ENCODE assay signal across 12 cellular contexts in genomic region chr22:46546466-46547178, GRCh38. TPM values are rescaled to one million over a fixed set of nuclear protein-coding genes. Genes with fewer than 3 reads are reported as not detected.
DNase-seq lines count a peak whose midpoint lies in the region; ATAC-seq and TF ChIP-seq lines count a peak whose summit lies in the region.
"Had no signal": no experiment of that assay in that cellular context is flagged by ENCODE, and none has a peak within 500 bp of the region (broad histone marks: within the 10 kb centered on the region; RNA-seq: fewer than 3 reads in every experiment).

No MANE protein-coding gene starts in this region.

- H3K36me3 ChIP-seq in breast epithelium = no peaks in the 10 kb centered on the region
- H3K36me3 ChIP-seq: WERI-Rb-1 had no signal

- H3K36me3 Mint-ChIP-seq in MCF 10A (ENCODE audit: insufficient read depth, unreplicated experiment) = peaks cover 7% of the 10 kb centered on the region

- DNase-seq in breast epithelium (ENCODE audit: low spot score in 2 of 2) = no peak
- DNase-seq in MCF 10A (ENCODE audit: unreplicated experiment) = no peak
- DNase-seq in fibroblast of pulmonary artery (ENCODE audit: low read depth) = peak; percentile 64
- DNase-seq in myocyte (ENCODE audit: low read depth) = peak; percentile 91
- no peak for DNase-seq in GF-D8 (lab: John Stamatoyannopoulos, UW)
- no peak for DNase-seq in DMS153 treated with DMSO at 0.1 percent for 48 hours (lab: John Stamatoyannopoulos, UW; ENCODE audit: unreplicated experiment)
- DNase-seq: 8988T; activated naive CD4-positive, alpha-beta T cell treated with anti-CD3 and anti-CD28 coated beads for 36 hours; NCI-H774 had no signal

- H3K27ac Mint-ChIP-seq in MCF 10A (ENCODE audit: low read depth, unreplicated experiment) = no peak overlapping the region
- H3K27ac Mint-ChIP-seq: activated naive CD4-positive, alpha-beta T cell treated with anti-CD3 and anti-CD28 coated beads for 36 hours had no signal

- intact Hi-C loops in breast epithelium (cut with DNase I; ENCODE audit: low total_unique reads) (no loop called here), MCF 10A (cut with micrococcal nuclease) (loop anchor here (5.0 kb wide), 1 partner anchor 539 kb away; no protein-coding TSS in a partner anchor)

- no peak for ATAC-seq in HG03442 (IDR thresholded peaks at IDR 0.05; ENCODE audit: unreplicated experiment)
- ATAC-seq in activated CD4-positive, CD25-positive, alpha-beta regulatory T cell treated with anti-CD3 and anti-CD28 coated beads, Interleukin-2, amount 50 U/mL, for 24 hours = no peak

- H3K27me3 Mint-ChIP-seq in MCF 10A (ENCODE audit: insufficient read depth, unreplicated experiment) = no peaks in the 10 kb centered on the region

- H3K4me3 ChIP-seq in breast epithelium (no peak overlapping the region), fibroblast of pulmonary artery (replicated peaks; ENCODE audit: low read depth, low read length) (no peak overlapping the region)

- no peak for TF ChIP-seq POLR2A in breast epithelium (IDR thresholded peaks at IDR 0.05)

- POLR2A ChIA-PET in MCF 10A (lab: Yijun Ruan, JAX) = interaction anchor here (0.7 to 2.2 kb wide), 8 partner anchors 11 to 533 kb away, joined by 3 to 31 read pairs (median 6); no protein-coding TSS in a partner anchor

- TF ChIP-seq CTCF in breast epithelium (IDR thresholded peaks at IDR 0.05) (no peak), MCF 10A (IDR thresholded peaks at IDR 0.05; ENCODE audit: unreplicated experiment) (no peak), fibroblast of pulmonary artery (IDR thresholded peaks at IDR 0.05; ENCODE audit: low read length, missing control alignments) (no peak)

- H3K27ac ChIP-seq in breast epithelium = peak overlapping the region; percentile 77 to 88
- H3K27ac ChIP-seq: WERI-Rb-1 had no signal

- H3K9me3 Mint-ChIP-seq in MCF 10A (ENCODE audit: unreplicated experiment) = no peaks in the 10 kb centered on the region
- H3K9me3 Mint-ChIP-seq: activated naive CD4-positive, alpha-beta T cell treated with anti-CD3 and anti-CD28 coated beads for 36 hours had no signal

- H3K4me1 ChIP-seq in breast epithelium = peaks cover 8 to 17% of the 10 kb centered on the region in 2 donors

- CTCF ChIA-PET in MCF 10A (lab: Yijun Ruan, JAX) = interaction anchor here (0.5 to 3.2 kb wide), 7 partner anchors 11 to 232 kb away, joined by 3 to 16 read pairs (median 5); no protein-coding TSS in a partner anchor

- H3K9me3 ChIP-seq in breast epithelium = no peaks in the 10 kb centered on the region

- no peaks in the 10 kb centered on the region for H3K27me3 ChIP-seq in breast epithelium

- no peak overlapping the region for H3K4me3 Mint-ChIP-seq in MCF 10A (ENCODE audit: unreplicated experiment)
- H3K4me3 Mint-ChIP-seq: activated naive CD4-positive, alpha-beta T cell treated with anti-CD3 and anti-CD28 coated beads for 36 hours had no signal

- peaks cover 21% of the 10 kb centered on the region for H3K4me1 Mint-ChIP-seq in MCF 10A (ENCODE audit: insufficient read depth, unreplicated experiment)

- no TSS peak for BruUV-seq in MCF 10A (replicated peaks; lab: Mats Ljungman, UMichigan)

RNA-seq across cellular contexts. Expression of gene CELSR1, which starts 9.2 kb away (rescaled TPM):
- 10 to 100 TPM in 2 of 3 donors, under 1 TPM in 1; 0.96 to 36.7 (median 21.2) TPM for total RNA-seq in breast epithelium
- 49.1 and 69.2 TPM in 2 replicates for total RNA-seq in MCF 10A (2022)
- total RNA-seq in myocyte = 1.3 and 1.4 TPM in 2 replicates
- 0.83 TPM for polyA plus RNA-seq in myocyte (2012)

Comparison
In these comparisons a context has a peak if more than half of its experiments do, and no peak if none do; other contexts are left out.
1. DNase-seq: peak in fibroblast of pulmonary artery (single experiment) and myocyte (single experiment); none in breast epithelium (0 of 2), MCF 10A (single experiment), GF-D8 (single experiment) and DMS153 treated with DMSO at 0.1 percent for 48 hours (single experiment).